In genomic region chr1:81125672-81126071, GRCh38 we compare ENCODE assay signal across 16 cellular contexts.
DNase-seq lines count a peak whose midpoint lies in the region; TF ChIP-seq lines count a peak whose summit lies in the region.
"Had no signal": no experiment of that assay in that cellular context is flagged by ENCODE, and none has a peak within 500 bp of the region (broad histone marks: within the 10 kb centered on the region; RNA-seq: fewer than 3 reads in every experiment).

No MANE protein-coding gene starts in this region.

- H3K4me3 ChIP-seq in hepatocyte = no peak overlapping the region
- H3K4me3 ChIP-seq in H7 (ENCODE audit: insufficient read depth, low read depth, low read length) = no peak overlapping the region
- no peak overlapping the region for H3K4me3 ChIP-seq in stomach
- no peak overlapping the region for H3K4me3 ChIP-seq in brain microvascular endothelial cell (ENCODE audit: low read depth, low read length)

- H3K4me1 Mint-ChIP-seq in CD14-positive monocyte = peaks cover 16% of the 10 kb centered on the region
- H3K4me1 Mint-ChIP-seq: CD4-positive, alpha-beta memory T cell had no signal

- H3K9me2 ChIP-seq in hepatocyte (replicated peaks; ENCODE audit: insufficient read depth) = no peaks in the 10 kb centered on the region

- H3K79me2 ChIP-seq in hepatocyte = no peaks in the 10 kb centered on the region

- H3K36me3 Mint-ChIP-seq in CD14-positive monocyte = peaks cover 0 to 7% of the 10 kb centered on the region in 2 donors
- H3K36me3 Mint-ChIP-seq: CD4-positive, alpha-beta memory T cell had no signal

- in situ Hi-C loops in brain microvascular endothelial cell (cut with HindIII; ENCODE audit: low pct_ligation_motif_present, low sequenced_read_pairs) = no loop called here

- no peaks in the 10 kb centered on the region for H3K4me1 ChIP-seq in hepatocyte (ENCODE audit: insufficient read depth)
- H3K4me1 ChIP-seq in stomach = peaks cover 0 to 10% (median 0%) of the 10 kb centered on the region in 4 donors

- no peak overlapping the region for H3K4me2 ChIP-seq in hepatocyte

- H3K27ac ChIP-seq in hepatocyte = peak overlapping the region; percentile 8
- H3K27ac ChIP-seq in stomach = no peak overlapping the region
- no peak overlapping the region for H3K27ac ChIP-seq in brain microvascular endothelial cell

- peak overlapping the region in 1 of 2 donors; percentile 40 for H3K4me3 Mint-ChIP-seq in CD14-positive monocyte
- H3K4me3 Mint-ChIP-seq: CD4-positive, alpha-beta memory T cell; H9 had no signal

- H3K9me3 ChIP-seq in hepatocyte (ENCODE audit: low read depth) (no peaks in the 10 kb centered on the region), stomach (no peaks in the 10 kb centered on the region)

- intact Hi-C loops in CD14-positive monocyte (cut with micrococcal nuclease) (no loop called here), stomach (cut with DNase I; ENCODE audit: low total_unique reads) (no loop called here)

- WGBS in hepatocyte (ENCODE audit: low lambda C conversion rate, missing lambda C conversion rate) = 51% methylated on average over 4 of the region's 4 CpGs
- WGBS in stomach, 5 donors = 59 to 83% (median 70%) methylated on average over 4 of the region's 4 CpGs

- H3K27me3 Mint-ChIP-seq in CD14-positive monocyte (ENCODE audit: low read depth in 3 of 3) = no peaks in the 10 kb centered on the region
- H3K27me3 Mint-ChIP-seq: CD4-positive, alpha-beta memory T cell had no signal

- no peaks in the 10 kb centered on the region for H4K20me1 ChIP-seq in hepatocyte (ENCODE audit: insufficient read depth, poor library complexity, severe bottlenecking)

- no peak for TF ChIP-seq POLR2A in stomach (IDR thresholded peaks at IDR 0.05)

- H3K36me3 ChIP-seq in hepatocyte (replicated peaks; ENCODE audit: insufficient read depth, low read depth) = no peaks in the 10 kb centered on the region
- H3K36me3 ChIP-seq in H7 (replicated peaks; ENCODE audit: control insufficient read depth, insufficient read depth, low read length) = no peaks in the 10 kb centered on the region
- no peaks in the 10 kb centered on the region for H3K36me3 ChIP-seq in stomach
- H3K36me3 ChIP-seq in brain microvascular endothelial cell (replicated peaks) = no peaks in the 10 kb centered on the region

- no peak for TF ChIP-seq EP300 in stomach (IDR thresholded peaks at IDR 0.05)

- TF ChIP-seq CTCF in CD14-positive monocyte (IDR thresholded peaks at IDR 0.05) (no peak), hepatocyte (IDR thresholded peaks at IDR 0.05; ENCODE audit: poor library complexity) (no peak), stomach (IDR thresholded peaks at IDR 0.05) (no peak), brain microvascular endothelial cell (IDR thresholded peaks at IDR 0.05; ENCODE audit: low read depth, low read length, missing control alignments) (no peak)

- no peak overlapping the region for H2AFZ ChIP-seq in hepatocyte

- H3K27me3 ChIP-seq in hepatocyte = no peaks in the 10 kb centered on the region
- H3K27me3 ChIP-seq in H7 (ENCODE audit: control insufficient read depth, insufficient read depth, low read length) = no peaks in the 10 kb centered on the region
- no peaks in the 10 kb centered on the region for H3K27me3 ChIP-seq in stomach
- no peaks in the 10 kb centered on the region for H3K27me3 ChIP-seq in brain microvascular endothelial cell (replicated peaks)

- H3K27ac Mint-ChIP-seq in CD14-positive monocyte = peak overlapping the region; percentile 4 to 88 (median 70)
- H3K27ac Mint-ChIP-seq: CD4-positive, alpha-beta memory T cell; H9 had no signal

- H3K9me3 Mint-ChIP-seq in CD14-positive monocyte = peaks cover 3 to 18% (median 8%) of the 10 kb centered on the region in 7 donors

- no peak for DNase-seq in CD14-positive monocyte (ENCODE audit: low spot score)
- peak; percentile 88 for DNase-seq in MV-4-11 (lab: John Stamatoyannopoulos, UW)
- peak; percentile 12 for DNase-seq in SKM-1 (lab: John Stamatoyannopoulos, UW; ENCODE audit: unreplicated experiment)
- peak; percentile 8 for DNase-seq in hepatocyte (ENCODE audit: low spot score)
- DNase-seq in H7 = no peak
- no peak for DNase-seq in stomach
- no peak for DNase-seq in A172 (ENCODE audit: low spot score)
- DNase-seq in brain microvascular endothelial cell = no peak
- DNase-seq: Calu3; CD4-positive, alpha-beta memory T cell; H9; NCI-H1417 treated with DMSO at 0.1 percent for 48 hours; NCI-H2029; NCI-H2171; NCI-H446 treated with DMSO at 0.1 percent for 48 hours; NK-92 treated with Interleukin-12 subunit alpha and Interleukin-12 subunit beta, amount 100 ng/mL, for 24 hours had no signal

Comparison
In these comparisons a context has a peak if more than half of its experiments do, and no peak if none do; other contexts are left out.
1. DNase-seq: peak in MV-4-11 (single experiment), SKM-1 (single experiment) and hepatocyte (single experiment); none in CD14-positive monocyte (single experiment), H7 (single experiment), stomach (single experiment), A172 (single experiment) and brain microvascular endothelial cell (single experiment).